3 cellular contexts compared by ENCODE assay signal in the genomic region with DNA sequence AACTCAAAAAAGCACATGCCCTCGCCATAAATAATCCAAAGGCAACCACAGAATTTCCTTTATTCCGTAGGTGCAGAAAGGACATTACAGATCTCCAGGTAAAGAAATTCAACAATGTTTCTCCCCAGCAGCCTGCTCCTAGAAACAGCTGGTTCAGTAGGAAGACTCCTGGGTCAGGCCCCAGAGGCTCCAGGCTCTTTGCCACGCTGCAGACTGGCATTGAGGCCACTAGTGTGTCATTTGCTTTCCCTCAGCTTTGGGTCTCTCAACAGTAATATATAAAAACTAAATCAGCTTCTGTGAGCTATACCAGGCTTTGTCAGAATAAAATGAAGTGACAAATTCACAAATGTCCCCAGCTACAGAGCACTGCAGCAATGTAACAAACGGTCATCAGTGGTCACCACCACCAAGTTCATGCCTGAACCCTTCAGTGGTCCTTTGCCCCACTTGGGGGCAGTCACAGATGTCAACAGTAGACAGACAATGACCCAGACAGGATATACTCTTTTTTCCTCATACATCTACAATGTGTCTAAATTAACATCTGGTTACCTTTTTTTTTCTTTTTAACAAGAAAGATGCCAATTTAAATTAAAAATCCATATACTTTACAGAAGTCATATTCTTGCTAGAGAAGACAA.
TF ChIP-seq lines count a peak whose summit lies in the region.

No MANE protein-coding gene starts in this region.

TF ChIP-seq in HepG2, 621 proteins besides CTCF, POLR2A, EP300 and RAD21:
- TF ChIP-seq LCORL (IDR thresholded peaks at IDR 0.05): no peak
- TF ChIP-seq LCORL (CRISPR knock-in tag; IDR thresholded peaks at IDR 0.05): no peak
- TF ChIP-seq, protein P1, sequence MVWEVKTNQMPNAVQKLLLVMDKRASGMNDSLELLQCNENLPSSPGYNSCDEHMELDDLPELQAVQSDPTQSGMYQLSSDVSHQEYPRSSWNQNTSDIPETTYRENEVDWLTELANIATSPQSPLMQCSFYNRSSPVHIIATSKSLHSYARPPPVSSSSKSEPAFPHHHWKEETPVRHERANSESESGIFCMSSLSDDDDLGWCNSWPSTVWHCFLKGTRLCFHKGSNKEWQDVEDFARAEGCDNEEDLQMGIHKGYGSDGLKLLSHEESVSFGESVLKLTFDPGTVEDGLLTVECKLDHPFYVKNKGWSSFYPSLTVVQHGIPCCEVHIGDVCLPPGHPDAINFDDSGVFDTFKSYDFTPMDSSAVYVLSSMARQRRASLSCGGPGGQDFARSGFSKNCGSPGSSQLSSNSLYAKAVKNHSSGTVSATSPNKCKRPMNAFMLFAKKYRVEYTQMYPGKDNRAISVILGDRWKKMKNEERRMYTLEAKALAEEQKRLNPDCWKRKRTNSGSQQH (CRISPR knock-in tag; IDR thresholded peaks at IDR 0.05; ENCODE audit: low read depth): no peak
- TF ChIP-seq, protein P2, sequence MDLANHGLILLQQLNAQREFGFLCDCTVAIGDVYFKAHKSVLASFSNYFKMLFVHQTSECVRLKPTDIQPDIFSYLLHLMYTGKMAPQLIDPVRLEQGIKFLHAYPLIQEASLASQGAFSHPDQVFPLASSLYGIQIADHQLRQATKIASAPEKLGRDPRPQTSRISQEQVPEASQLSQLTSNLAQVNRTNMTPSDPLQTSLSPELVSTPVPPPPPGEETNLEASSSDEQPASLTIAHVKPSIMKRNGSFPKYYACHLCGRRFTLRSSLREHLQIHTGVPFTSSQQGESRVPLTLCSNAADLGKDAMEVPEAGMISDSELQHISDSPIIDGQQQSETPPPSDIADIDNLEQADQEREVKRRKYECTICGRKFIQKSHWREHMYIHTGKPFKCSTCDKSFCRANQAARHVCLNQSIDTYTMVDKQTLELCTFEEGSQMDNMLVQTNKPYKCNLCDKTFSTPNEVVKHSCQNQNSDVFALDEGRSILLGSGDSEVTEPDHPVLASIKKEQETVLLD (CRISPR knock-in tag; IDR thresholded peaks at IDR 0.05; ENCODE audit: low read depth): no peak

TF ChIP-seq in IMR-90, 13 proteins besides CTCF, POLR2A, EP300 and RAD21:
- no peak for TF ChIP-seq CHD1 (IDR thresholded peaks at IDR 0.05; ENCODE audit: low read depth, low read length)
- no peak for TF ChIP-seq RFX5 (IDR thresholded peaks at IDR 0.05; ENCODE audit: low read depth, low read length)
- no peak for TF ChIP-seq SMC3 (IDR thresholded peaks at IDR 0.05; ENCODE audit: low read depth, low read length)
- TF ChIP-seq MAFK (IDR thresholded peaks at IDR 0.05; ENCODE audit: low read depth, low read length): no peak
- TF ChIP-seq, protein P3, sequence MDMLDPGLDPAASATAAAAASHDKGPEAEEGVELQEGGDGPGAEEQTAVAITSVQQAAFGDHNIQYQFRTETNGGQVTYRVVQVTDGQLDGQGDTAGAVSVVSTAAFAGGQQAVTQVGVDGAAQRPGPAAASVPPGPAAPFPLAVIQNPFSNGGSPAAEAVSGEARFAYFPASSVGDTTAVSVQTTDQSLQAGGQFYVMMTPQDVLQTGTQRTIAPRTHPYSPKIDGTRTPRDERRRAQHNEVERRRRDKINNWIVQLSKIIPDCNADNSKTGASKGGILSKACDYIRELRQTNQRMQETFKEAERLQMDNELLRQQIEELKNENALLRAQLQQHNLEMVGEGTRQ (IDR thresholded peaks at IDR 0.05; ENCODE audit: low read depth, low read length): no peak
- no peak for TF ChIP-seq BHLHE40 (IDR thresholded peaks at IDR 0.05; ENCODE audit: low read depth, low read length)
- TF ChIP-seq, protein P4, sequence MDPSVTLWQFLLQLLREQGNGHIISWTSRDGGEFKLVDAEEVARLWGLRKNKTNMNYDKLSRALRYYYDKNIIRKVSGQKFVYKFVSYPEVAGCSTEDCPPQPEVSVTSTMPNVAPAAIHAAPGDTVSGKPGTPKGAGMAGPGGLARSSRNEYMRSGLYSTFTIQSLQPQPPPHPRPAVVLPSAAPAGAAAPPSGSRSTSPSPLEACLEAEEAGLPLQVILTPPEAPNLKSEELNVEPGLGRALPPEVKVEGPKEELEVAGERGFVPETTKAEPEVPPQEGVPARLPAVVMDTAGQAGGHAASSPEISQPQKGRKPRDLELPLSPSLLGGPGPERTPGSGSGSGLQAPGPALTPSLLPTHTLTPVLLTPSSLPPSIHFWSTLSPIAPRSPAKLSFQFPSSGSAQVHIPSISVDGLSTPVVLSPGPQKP (IDR thresholded peaks at IDR 0.05; ENCODE audit: borderline replicate concordance, low read depth, low read length): no peak
- TF ChIP-seq MXI1 (IDR thresholded peaks at IDR 0.05; ENCODE audit: borderline replicate concordance, low read depth, low read length): no peak
- no peak for TF ChIP-seq FOS (IDR thresholded peaks at IDR 0.05; ENCODE audit: low read depth, low read length)
- TF ChIP-seq MAZ (IDR thresholded peaks at IDR 0.05; ENCODE audit: borderline replicate concordance, low read depth, low read length): no peak
- TF ChIP-seq NFE2L2 (IDR thresholded peaks at IDR 0.05; ENCODE audit: low read depth, low read length): no peak
- no peak for TF ChIP-seq RCOR1 (IDR thresholded peaks at IDR 0.05; ENCODE audit: insufficient replicate concordance, low read length)
- no peak for TF ChIP-seq CEBPB (IDR thresholded peaks at IDR 0.05; ENCODE audit: low read depth, low read length)

TF ChIP-seq in H1, 55 proteins besides CTCF, POLR2A, EP300 and RAD21:
- TF ChIP-seq TEAD4 (IDR thresholded peaks at IDR 0.05; ENCODE audit: low read depth, low read length) (no peak), TAF7 (optimal IDR thresholded peaks at IDR 0.05; ENCODE audit: borderline replicate concordance, low read depth, low read length) (no peak), NANOG (IDR thresholded peaks at IDR 0.05; ENCODE audit: insufficient read depth, low read depth, low read length, poor library complexity, severe bottlenecking) (no peak), CBX5 (IDR thresholded peaks at IDR 0.05; ENCODE audit: low read depth, low read length) (no peak), TAF1 (IDR thresholded peaks at IDR 0.05; ENCODE audit: low read depth, low read length) (no peak), ZNF274 (IDR thresholded peaks at IDR 0.05; ENCODE audit: borderline replicate concordance, extremely low read depth, low read length) (no peak), SRF (IDR thresholded peaks at IDR 0.05; ENCODE audit: low read depth, low read length) (no peak), RFX5 (IDR thresholded peaks at IDR 0.05; ENCODE audit: borderline replicate concordance, low read depth, low read length) (no peak), CREB1 (IDR thresholded peaks at IDR 0.05) (no peak), JUND (IDR thresholded peaks at IDR 0.05; ENCODE audit: low read length) (no peak), SUZ12 (IDR thresholded peaks at IDR 0.05; ENCODE audit: low read length) (no peak), TBP (IDR thresholded peaks at IDR 0.05; ENCODE audit: low read depth, low read length) (no peak), FOSL1 (IDR thresholded peaks at IDR 0.05; ENCODE audit: insufficient read depth, low read depth, low read length) (no peak), CHD1 (IDR thresholded peaks at IDR 0.05; ENCODE audit: low read depth, low read length) (no peak)
- TF ChIP-seq, protein P5, sequence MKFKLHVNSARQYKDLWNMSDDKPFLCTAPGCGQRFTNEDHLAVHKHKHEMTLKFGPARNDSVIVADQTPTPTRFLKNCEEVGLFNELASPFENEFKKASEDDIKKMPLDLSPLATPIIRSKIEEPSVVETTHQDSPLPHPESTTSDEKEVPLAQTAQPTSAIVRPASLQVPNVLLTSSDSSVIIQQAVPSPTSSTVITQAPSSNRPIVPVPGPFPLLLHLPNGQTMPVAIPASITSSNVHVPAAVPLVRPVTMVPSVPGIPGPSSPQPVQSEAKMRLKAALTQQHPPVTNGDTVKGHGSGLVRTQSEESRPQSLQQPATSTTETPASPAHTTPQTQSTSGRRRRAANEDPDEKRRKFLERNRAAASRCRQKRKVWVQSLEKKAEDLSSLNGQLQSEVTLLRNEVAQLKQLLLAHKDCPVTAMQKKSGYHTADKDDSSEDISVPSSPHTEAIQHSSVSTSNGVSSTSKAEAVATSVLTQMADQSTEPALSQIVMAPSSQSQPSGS (IDR thresholded peaks at IDR 0.05; ENCODE audit: low read length): no peak
- TF ChIP-seq, protein P6, sequence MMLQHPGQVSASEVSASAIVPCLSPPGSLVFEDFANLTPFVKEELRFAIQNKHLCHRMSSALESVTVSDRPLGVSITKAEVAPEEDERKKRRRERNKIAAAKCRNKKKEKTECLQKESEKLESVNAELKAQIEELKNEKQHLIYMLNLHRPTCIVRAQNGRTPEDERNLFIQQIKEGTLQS (IDR thresholded peaks at IDR 0.05; ENCODE audit: insufficient read depth, low read depth, low read length): no peak
- TF ChIP-seq, protein P7, sequence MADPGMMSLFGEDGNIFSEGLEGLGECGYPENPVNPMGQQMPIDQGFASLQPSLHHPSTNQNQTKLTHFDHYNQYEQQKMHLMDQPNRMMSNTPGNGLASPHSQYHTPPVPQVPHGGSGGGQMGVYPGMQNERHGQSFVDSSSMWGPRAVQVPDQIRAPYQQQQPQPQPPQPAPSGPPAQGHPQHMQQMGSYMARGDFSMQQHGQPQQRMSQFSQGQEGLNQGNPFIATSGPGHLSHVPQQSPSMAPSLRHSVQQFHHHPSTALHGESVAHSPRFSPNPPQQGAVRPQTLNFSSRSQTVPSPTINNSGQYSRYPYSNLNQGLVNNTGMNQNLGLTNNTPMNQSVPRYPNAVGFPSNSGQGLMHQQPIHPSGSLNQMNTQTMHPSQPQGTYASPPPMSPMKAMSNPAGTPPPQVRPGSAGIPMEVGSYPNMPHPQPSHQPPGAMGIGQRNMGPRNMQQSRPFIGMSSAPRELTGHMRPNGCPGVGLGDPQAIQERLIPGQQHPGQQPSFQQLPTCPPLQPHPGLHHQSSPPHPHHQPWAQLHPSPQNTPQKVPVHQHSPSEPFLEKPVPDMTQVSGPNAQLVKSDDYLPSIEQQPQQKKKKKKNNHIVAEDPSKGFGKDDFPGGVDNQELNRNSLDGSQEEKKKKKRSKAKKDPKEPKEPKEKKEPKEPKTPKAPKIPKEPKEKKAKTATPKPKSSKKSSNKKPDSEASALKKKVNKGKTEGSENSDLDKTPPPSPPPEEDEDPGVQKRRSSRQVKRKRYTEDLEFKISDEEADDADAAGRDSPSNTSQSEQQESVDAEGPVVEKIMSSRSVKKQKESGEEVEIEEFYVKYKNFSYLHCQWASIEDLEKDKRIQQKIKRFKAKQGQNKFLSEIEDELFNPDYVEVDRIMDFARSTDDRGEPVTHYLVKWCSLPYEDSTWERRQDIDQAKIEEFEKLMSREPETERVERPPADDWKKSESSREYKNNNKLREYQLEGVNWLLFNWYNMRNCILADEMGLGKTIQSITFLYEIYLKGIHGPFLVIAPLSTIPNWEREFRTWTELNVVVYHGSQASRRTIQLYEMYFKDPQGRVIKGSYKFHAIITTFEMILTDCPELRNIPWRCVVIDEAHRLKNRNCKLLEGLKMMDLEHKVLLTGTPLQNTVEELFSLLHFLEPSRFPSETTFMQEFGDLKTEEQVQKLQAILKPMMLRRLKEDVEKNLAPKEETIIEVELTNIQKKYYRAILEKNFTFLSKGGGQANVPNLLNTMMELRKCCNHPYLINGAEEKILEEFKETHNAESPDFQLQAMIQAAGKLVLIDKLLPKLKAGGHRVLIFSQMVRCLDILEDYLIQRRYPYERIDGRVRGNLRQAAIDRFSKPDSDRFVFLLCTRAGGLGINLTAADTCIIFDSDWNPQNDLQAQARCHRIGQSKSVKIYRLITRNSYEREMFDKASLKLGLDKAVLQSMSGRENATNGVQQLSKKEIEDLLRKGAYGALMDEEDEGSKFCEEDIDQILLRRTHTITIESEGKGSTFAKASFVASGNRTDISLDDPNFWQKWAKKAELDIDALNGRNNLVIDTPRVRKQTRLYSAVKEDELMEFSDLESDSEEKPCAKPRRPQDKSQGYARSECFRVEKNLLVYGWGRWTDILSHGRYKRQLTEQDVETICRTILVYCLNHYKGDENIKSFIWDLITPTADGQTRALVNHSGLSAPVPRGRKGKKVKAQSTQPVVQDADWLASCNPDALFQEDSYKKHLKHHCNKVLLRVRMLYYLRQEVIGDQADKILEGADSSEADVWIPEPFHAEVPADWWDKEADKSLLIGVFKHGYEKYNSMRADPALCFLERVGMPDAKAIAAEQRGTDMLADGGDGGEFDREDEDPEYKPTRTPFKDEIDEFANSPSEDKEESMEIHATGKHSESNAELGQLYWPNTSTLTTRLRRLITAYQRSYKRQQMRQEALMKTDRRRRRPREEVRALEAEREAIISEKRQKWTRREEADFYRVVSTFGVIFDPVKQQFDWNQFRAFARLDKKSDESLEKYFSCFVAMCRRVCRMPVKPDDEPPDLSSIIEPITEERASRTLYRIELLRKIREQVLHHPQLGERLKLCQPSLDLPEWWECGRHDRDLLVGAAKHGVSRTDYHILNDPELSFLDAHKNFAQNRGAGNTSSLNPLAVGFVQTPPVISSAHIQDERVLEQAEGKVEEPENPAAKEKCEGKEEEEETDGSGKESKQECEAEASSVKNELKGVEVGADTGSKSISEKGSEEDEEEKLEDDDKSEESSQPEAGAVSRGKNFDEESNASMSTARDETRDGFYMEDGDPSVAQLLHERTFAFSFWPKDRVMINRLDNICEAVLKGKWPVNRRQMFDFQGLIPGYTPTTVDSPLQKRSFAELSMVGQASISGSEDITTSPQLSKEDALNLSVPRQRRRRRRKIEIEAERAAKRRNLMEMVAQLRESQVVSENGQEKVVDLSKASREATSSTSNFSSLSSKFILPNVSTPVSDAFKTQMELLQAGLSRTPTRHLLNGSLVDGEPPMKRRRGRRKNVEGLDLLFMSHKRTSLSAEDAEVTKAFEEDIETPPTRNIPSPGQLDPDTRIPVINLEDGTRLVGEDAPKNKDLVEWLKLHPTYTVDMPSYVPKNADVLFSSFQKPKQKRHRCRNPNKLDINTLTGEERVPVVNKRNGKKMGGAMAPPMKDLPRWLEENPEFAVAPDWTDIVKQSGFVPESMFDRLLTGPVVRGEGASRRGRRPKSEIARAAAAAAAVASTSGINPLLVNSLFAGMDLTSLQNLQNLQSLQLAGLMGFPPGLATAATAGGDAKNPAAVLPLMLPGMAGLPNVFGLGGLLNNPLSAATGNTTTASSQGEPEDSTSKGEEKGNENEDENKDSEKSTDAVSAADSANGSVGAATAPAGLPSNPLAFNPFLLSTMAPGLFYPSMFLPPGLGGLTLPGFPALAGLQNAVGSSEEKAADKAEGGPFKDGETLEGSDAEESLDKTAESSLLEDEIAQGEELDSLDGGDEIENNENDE (IDR thresholded peaks at IDR 0.05; ENCODE audit: insufficient replicate concordance, low read length): no peak
- TF ChIP-seq, protein P8, sequence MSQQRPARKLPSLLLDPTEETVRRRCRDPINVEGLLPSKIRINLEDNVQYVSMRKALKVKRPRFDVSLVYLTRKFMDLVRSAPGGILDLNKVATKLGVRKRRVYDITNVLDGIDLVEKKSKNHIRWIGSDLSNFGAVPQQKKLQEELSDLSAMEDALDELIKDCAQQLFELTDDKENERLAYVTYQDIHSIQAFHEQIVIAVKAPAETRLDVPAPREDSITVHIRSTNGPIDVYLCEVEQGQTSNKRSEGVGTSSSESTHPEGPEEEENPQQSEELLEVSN (IDR thresholded peaks at IDR 0.05): no peak
